Comparison of ENCODE assay signal across 7 cellular contexts in genomic region chr13:44651724-44652123, GRCh38.
"Had no signal": no experiment of that assay in that cellular context is flagged by ENCODE, and none has a peak within 500 bp of the region (broad histone marks: within the 10 kb centered on the region; RNA-seq: fewer than 3 reads in every experiment).

No MANE protein-coding gene starts in this region.

- H3K4me3 Mint-ChIP-seq: H9, IgD-negative memory B cell had no signal

- H3K4me3 ChIP-seq: GM23248 had no signal

- FAIRE-seq: H54, HTR-8/SVneo had no signal

- DNase-seq: GM23248, GOT3, H9, HCEC 1CT had no signal

- H3K27ac Mint-ChIP-seq: H9, IgD-negative memory B cell had no signal

- H3K9ac ChIP-seq: GM23248 had no signal

- H3K4me1 Mint-ChIP-seq: IgD-negative memory B cell had no signal

- H3K9me3 Mint-ChIP-seq: H9, IgD-negative memory B cell had no signal

- H2AFZ ChIP-seq: GM23248 had no signal

- H3K27ac ChIP-seq: GM23248 had no signal
